Comparison of ENCODE assay signal across 8 cellular contexts in genomic region chrX:48911407-48912182, GRCh38. TPM values are rescaled to one million over a fixed set of nuclear protein-coding genes. Genes with fewer than 3 reads are reported as not detected.
DNase-seq lines count a peak whose midpoint lies in the region; ATAC-seq and TF ChIP-seq lines count a peak whose summit lies in the region.

Gene SLC35A2 (minus strand): TSS chrX:48911646. CDS start chrX:48911636, 10 bp downstream.

- peaks cover 36% of the 10 kb centered on the region for H3K36me3 Mint-ChIP-seq in activated CD8-positive, alpha-beta T cell treated with anti-CD3 and anti-CD28 coated beads, Interleukin-2, amount 10 ng/mL, durations not matched to agents 7 days and 5 days (ENCODE audit: low read depth)

- H3K9me3 ChIP-seq in ectodermal cell (ENCODE audit: control insufficient read depth, low read length) = no peaks in the 10 kb centered on the region
- no peaks in the 10 kb centered on the region for H3K9me3 ChIP-seq in lower lobe of right lung

- ATAC-seq in GM19397 (IDR thresholded peaks at IDR 0.05; ENCODE audit: unreplicated experiment) (peak; percentile 59), lower lobe of right lung (peak; percentile 92 to 94)
- ATAC-seq in activated CD8-positive, alpha-beta T cell treated with anti-CD3 and anti-CD28 coated beads, Interleukin-2, amount 10 ng/mL, durations not matched to agents 7 days and 5 days = peak; percentile 73

- H3K36me3 ChIP-seq in ectodermal cell (ENCODE audit: control insufficient read depth, insufficient read depth, low read length) = peaks cover 4% of the 10 kb centered on the region
- peaks cover 24% of the 10 kb centered on the region for H3K36me3 ChIP-seq in lower lobe of right lung

- H3K27me3 ChIP-seq in ectodermal cell (ENCODE audit: control insufficient read depth, insufficient read depth, low read length, poor library complexity, severe bottlenecking) (no peaks in the 10 kb centered on the region), lower lobe of right lung (ENCODE audit: low read depth) (no peaks in the 10 kb centered on the region)

- peak within 1 kb of the TSS; percentile 94 for H3K27ac Mint-ChIP-seq in activated CD8-positive, alpha-beta T cell treated with anti-CD3 and anti-CD28 coated beads, Interleukin-2, amount 10 ng/mL, durations not matched to agents 7 days and 5 days

- H3K4me3 Mint-ChIP-seq in activated CD8-positive, alpha-beta T cell treated with anti-CD3 and anti-CD28 coated beads, Interleukin-2, amount 10 ng/mL, durations not matched to agents 7 days and 5 days = peak within 1 kb of the TSS; percentile 89

- WGBS in ectodermal cell, 2 experiments = 0% methylated on average over 60 of the region's 60 CpGs

- H3K27ac ChIP-seq in ectodermal cell (ENCODE audit: insufficient read depth, low read depth, low read length, poor library complexity, severe bottlenecking) (peak within 1 kb of the TSS; percentile 69), lower lobe of right lung (peak within 1 kb of the TSS; percentile 81)

- no peaks in the 10 kb centered on the region for H3K9me3 Mint-ChIP-seq in activated CD8-positive, alpha-beta T cell treated with anti-CD3 and anti-CD28 coated beads, Interleukin-2, amount 10 ng/mL, durations not matched to agents 7 days and 5 days (ENCODE audit: insufficient read depth)

- H3K4me1 ChIP-seq in ectodermal cell (ENCODE audit: control insufficient read depth, insufficient read depth, low read length) = no peaks in the 10 kb centered on the region
- peaks cover 4% of the 10 kb centered on the region for H3K4me1 ChIP-seq in lower lobe of right lung

- intact Hi-C loops in lower lobe of right lung (cut with DNase I) = no loop called here

- POLR2A ChIA-PET in activated CD8-positive, alpha-beta T cell treated with anti-CD3 and anti-CD28 coated beads, Interleukin-2, amount 10 ng/mL, durations not matched to agents 7 days and 5 days (lab: Charles Lee) = interaction anchor here (0.8 to 7.1 kb wide), 12 partner anchors 8 to 280 kb away, joined by 3 to 93 read pairs (median 5); partner anchors contain the start of genes OTUD5, PQBP1 and TIMM17B

- peak in 13 of 14 donors; percentile 4 to 79 (median 59) for DNase-seq in C1 segment of cervical spinal cord (lab: John Stamatoyannopoulos, UW)
- peak; percentile 57 for DNase-seq in HPDE6-E6E7 (ENCODE audit: extremely low spot score)
- peak; percentile 9 for DNase-seq in NK-92 (lab: John Stamatoyannopoulos, UW; ENCODE audit: unreplicated experiment)
- peak; percentile 91 for DNase-seq in activated CD8-positive, alpha-beta T cell treated with anti-CD3 and anti-CD28 coated beads, Interleukin-2, amount 10 ng/mL, durations not matched to agents 7 days and 5 days
- peak; percentile 89 for DNase-seq in lower lobe of right lung
- peak; percentile 59 to 84 (median 74) for DNase-seq in stimulated activated CD4-positive, alpha-beta T cell treated with anti-CD3 and anti-CD28 coated beads, TNF-alpha, amount 100 ng/mL, for 1 hour (ENCODE audit: low read depth in 3 of 3, low spot score in 1 of 3)

- TF ChIP-seq CTCF in lower lobe of right lung (IDR thresholded peaks at IDR 0.05) = no peak

- CTCF ChIA-PET in activated CD8-positive, alpha-beta T cell treated with anti-CD3 and anti-CD28 coated beads, Interleukin-2, amount 10 ng/mL, durations not matched to agents 7 days and 5 days (lab: Charles Lee) = interaction anchor here (0.8 to 2.3 kb wide), 6 partner anchors 20 to 263 kb away, joined by 3 to 10 read pairs (median 4); no protein-coding TSS in a partner anchor

- peak within 1 kb of the TSS; percentile 72 for H3K4me3 ChIP-seq in ectodermal cell (ENCODE audit: insufficient read depth, low read depth, low read length)
- peak within 1 kb of the TSS; percentile 70 for H3K4me3 ChIP-seq in lower lobe of right lung

- no peaks in the 10 kb centered on the region for H3K27me3 Mint-ChIP-seq in activated CD8-positive, alpha-beta T cell treated with anti-CD3 and anti-CD28 coated beads, Interleukin-2, amount 10 ng/mL, durations not matched to agents 7 days and 5 days (ENCODE audit: low read depth)

- H3K4me1 Mint-ChIP-seq in activated CD8-positive, alpha-beta T cell treated with anti-CD3 and anti-CD28 coated beads, Interleukin-2, amount 10 ng/mL, durations not matched to agents 7 days and 5 days (ENCODE audit: low read depth) = peaks cover 51% of the 10 kb centered on the region

RNA-seq across cellular contexts. Expression of gene SLC35A2, which starts in this region (rescaled TPM):
- total RNA-seq in activated CD8-positive, alpha-beta T cell treated with anti-CD3 and anti-CD28 coated beads, Interleukin-2, amount 10 ng/mL, durations not matched to agents 7 days and 5 days = 10 to 100 TPM; 14.8 to 15.3 TPM
- 18.2 TPM for polyA plus RNA-seq in ectodermal cell (2013, experiment 1 of 4)
- polyA plus RNA-seq in ectodermal cell (2013, experiment 2 of 4) = 25.0 TPM
- 14.1 TPM for polyA plus RNA-seq in ectodermal cell (2013, experiment 3 of 4)
- polyA plus RNA-seq in ectodermal cell (2013, experiment 4 of 4) = 15.4 TPM
- 21.3 TPM for total RNA-seq in lower lobe of right lung

Comparison
In these comparisons a context has a peak if more than half of its experiments do, and no peak if none do; other contexts are left out.
1. Peak in every context shown above with its lines: DNase-seq, ATAC-seq, H3K4me3 ChIP-seq and H3K27ac ChIP-seq.
2. DNase-seq: peak in every context shown above with its lines; median percentile 91 in activated CD8-positive, alpha-beta T cell treated with anti-CD3 and anti-CD28 coated beads, Interleukin-2, amount 10 ng/mL, durations not matched to agents 7 days and 5 days; 89 in lower lobe of right lung; 74 in stimulated activated CD4-positive, alpha-beta T cell treated with anti-CD3 and anti-CD28 coated beads, TNF-alpha, amount 100 ng/mL, for 1 hour; 59 in C1 segment of cervical spinal cord; 57 in HPDE6-E6E7; 9 in NK-92.